19 cellular contexts compared by ENCODE assay signal in the genomic region with DNA sequence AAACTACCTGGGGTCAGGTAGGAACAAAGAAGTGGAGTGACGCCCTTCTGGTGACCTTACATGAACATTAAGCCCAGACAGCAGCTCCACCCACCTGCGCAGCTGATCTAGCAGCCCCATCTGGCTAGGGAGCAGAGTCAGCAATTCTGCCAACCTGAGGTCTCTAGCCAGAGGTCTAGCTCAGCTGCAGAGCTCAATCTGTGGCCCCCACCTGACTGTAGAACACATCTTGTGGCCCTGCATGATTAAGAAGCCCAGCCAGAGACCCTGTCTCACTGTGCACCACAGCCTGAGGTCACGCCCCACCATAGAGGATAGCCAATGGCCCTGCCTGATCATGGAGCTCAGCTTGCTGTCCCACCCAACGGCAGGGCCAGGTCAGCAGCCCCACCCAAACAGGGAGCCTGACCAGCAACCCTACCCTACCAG.
"Had no signal": no experiment of that assay in that cellular context is flagged by ENCODE, and none has a peak within 500 bp of the region (broad histone marks: within the 10 kb centered on the region; RNA-seq: fewer than 3 reads in every experiment).

No MANE protein-coding gene starts in this region.

- DNase-seq: activated CD4-positive, alpha-beta T cell treated with anti-CD3 and anti-CD28 coated beads, Interleukin-2, amount 50 U/mL, for 1 hour; activated CD4-positive, CD25-positive, alpha-beta regulatory T cell treated with anti-CD3 and anti-CD28 coated beads, Interleukin-2, amount 50 U/mL, for 72 hours; activated naive CD4-positive, alpha-beta T cell treated with Interleukin-2 at 50 U/mL for 16 hours; activated naive CD8-positive, alpha-beta T cell treated with anti-CD3 and anti-CD28 coated beads for 36 hours; activated T-cell treated with anti-CD3 and anti-CD28 coated beads, Interleukin-2, amount 50 U/mL, for 24 hours; central memory CD4-positive, alpha-beta T cell; dermis blood vessel endothelial cell; effector CD8-positive, alpha-beta T cell; foreskin keratinocyte; left colon; mesenchymal stem cell; occipital lobe; spleen; stimulated activated CD4-positive, alpha-beta T cell treated with anti-CD3 and anti-CD28 coated beads, Interleukin-4, amount 100 ng/mL, for 1 hour; stimulated activated naive CD8-positive, alpha-beta T cell treated with anti-CD3 and anti-CD28 coated beads, Interleukin-15, Interleukin-2, amounts not matched to agents 100 U/mL and 50 U/mL, for 24 hours; upper lobe of right lung had no signal

- H3K9me3 ChIP-seq: prostate gland, upper lobe of right lung had no signal

- H3K4me3 ChIP-seq: prostate gland, spleen, upper lobe of right lung had no signal

- H3K27ac ChIP-seq: foreskin keratinocyte, prostate gland, spleen, upper lobe of right lung, VCaP had no signal

- H3K4me1 ChIP-seq: foreskin keratinocyte, prostate gland, spleen, upper lobe of right lung had no signal

- H3K27me3 ChIP-seq: foreskin keratinocyte, spleen, upper lobe of right lung had no signal

- H3K36me3 ChIP-seq: prostate gland, spleen, upper lobe of right lung had no signal

- ATAC-seq: activated T-helper 17 cell treated with anti-CD3 and anti-CD28 coated beads, Interleukin-2, amount 50 U/mL, for 72 hours; foreskin keratinocyte; left colon; stimulated activated naive CD8-positive, alpha-beta T cell treated with anti-CD3 and anti-CD28 coated beads, Interleukin-15, Interleukin-2, amounts not matched to agents 100 U/mL and 50 U/mL, for 24 hours; upper lobe of right lung had no signal
